In the genomic region with DNA sequence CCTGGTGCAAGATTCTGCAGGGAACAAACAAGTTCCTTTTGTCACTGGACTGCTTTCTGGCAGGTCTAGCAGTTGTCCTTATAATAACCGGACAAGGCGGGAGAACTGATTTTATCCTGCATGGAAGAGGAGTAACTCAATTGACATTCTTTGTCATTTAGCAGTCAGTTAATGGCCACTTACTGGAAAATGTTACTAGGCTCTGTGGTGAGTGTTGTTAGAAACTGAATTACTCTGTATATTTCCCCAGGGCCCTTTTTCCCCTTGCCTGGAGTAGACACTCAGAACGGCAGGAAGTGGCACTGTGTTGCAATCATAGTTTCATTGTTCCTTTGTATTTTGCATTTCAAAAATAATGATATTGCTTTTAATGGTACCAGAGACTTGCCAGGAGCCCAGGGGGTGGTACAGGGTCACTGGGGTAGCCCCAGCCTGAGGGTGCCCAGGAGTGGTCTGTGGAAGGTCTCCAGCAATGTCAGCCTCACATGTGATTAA, we compare ENCODE assay signal across 8 cellular contexts. TPM values are rescaled to one million over a fixed set of nuclear protein-coding genes. Genes with fewer than 3 reads are reported as not detected.
DNase-seq lines count a peak whose midpoint lies in the region; TF ChIP-seq lines count a peak whose summit lies in the region.

No MANE protein-coding gene starts in this region.

- TF ChIP-seq CTCF in osteoblast (IDR thresholded peaks at IDR 0.05; ENCODE audit: extremely low read depth, low read depth, low read length): no peak

- H3K79me2 ChIP-seq in osteoblast (ENCODE audit: insufficient read depth, low read length): no peaks in the 10 kb centered on the region

- DNase-seq in ELF-1 (ENCODE audit: low read depth, low spot score) (peak; percentile 14), NCI-H187 treated with DMSO at 0.1 percent for 48 hours (lab: John Stamatoyannopoulos, UW) (peak; percentile 80), caudate nucleus (lab: John Stamatoyannopoulos, UW) (no peak), osteoblast (ENCODE audit: insufficient read length, low spot score, missing footprints) (no peak), NCI-H2196 (lab: John Stamatoyannopoulos, UW; ENCODE audit: unreplicated experiment) (no peak), NCI-H446 (lab: John Stamatoyannopoulos, UW) (no peak), occipital lobe (lab: John Stamatoyannopoulos, UW) (no peak), NCI-H1105 treated with DMSO at 0.1 percent for 48 hours (lab: John Stamatoyannopoulos, UW) (no peak)

- no peaks in the 10 kb centered on the region for H3K9me3 ChIP-seq in osteoblast (ENCODE audit: low read depth, low read length)

- H3K4me3 ChIP-seq in osteoblast (ENCODE audit: insufficient read depth, low read length): no peak overlapping the region

- no peaks in the 10 kb centered on the region for H4K20me1 ChIP-seq in osteoblast (ENCODE audit: insufficient read depth, low read length)

- H3K4me1 ChIP-seq in osteoblast (ENCODE audit: insufficient read depth, low read length): peaks cover 25% of the 10 kb centered on the region

- H3K27ac ChIP-seq in caudate nucleus (ENCODE audit: low read depth, low read length): peak overlapping the region; percentile 44
- H3K27ac ChIP-seq in osteoblast (ENCODE audit: low read depth, low read length): peak overlapping the region; percentile 42

- no peak overlapping the region for H2AFZ ChIP-seq in osteoblast (ENCODE audit: low read length)

- H3K36me3 ChIP-seq in osteoblast (ENCODE audit: insufficient read depth, low read length): no peaks in the 10 kb centered on the region

- peaks cover 15% of the 10 kb centered on the region for H3K27me3 ChIP-seq in osteoblast (ENCODE audit: insufficient read depth, low read length)

- H3K4me2 ChIP-seq in osteoblast (ENCODE audit: insufficient read depth, low read length): peak overlapping the region; percentile 56

RNA-seq across cellular contexts. Expression of a gene that starts 41.1 kb away (rescaled TPM):
- total RNA-seq in osteoblast: 0.29 and 0.36 TPM in 2 replicates
- total RNA-seq in occipital lobe: 4.4 TPM

Comparison
In these comparisons a context has a peak if more than half of its experiments do, and no peak if none do; other contexts are left out.
1. DNase-seq: peak in ELF-1 (single experiment) and NCI-H187 treated with DMSO at 0.1 percent for 48 hours (single experiment); none in caudate nucleus (0 of 61), osteoblast (single experiment), NCI-H2196 (single experiment), NCI-H446 (0 of 2), occipital lobe (single experiment) and NCI-H1105 treated with DMSO at 0.1 percent for 48 hours (single experiment).